11 cellular contexts compared by ENCODE assay signal in the genomic region with DNA sequence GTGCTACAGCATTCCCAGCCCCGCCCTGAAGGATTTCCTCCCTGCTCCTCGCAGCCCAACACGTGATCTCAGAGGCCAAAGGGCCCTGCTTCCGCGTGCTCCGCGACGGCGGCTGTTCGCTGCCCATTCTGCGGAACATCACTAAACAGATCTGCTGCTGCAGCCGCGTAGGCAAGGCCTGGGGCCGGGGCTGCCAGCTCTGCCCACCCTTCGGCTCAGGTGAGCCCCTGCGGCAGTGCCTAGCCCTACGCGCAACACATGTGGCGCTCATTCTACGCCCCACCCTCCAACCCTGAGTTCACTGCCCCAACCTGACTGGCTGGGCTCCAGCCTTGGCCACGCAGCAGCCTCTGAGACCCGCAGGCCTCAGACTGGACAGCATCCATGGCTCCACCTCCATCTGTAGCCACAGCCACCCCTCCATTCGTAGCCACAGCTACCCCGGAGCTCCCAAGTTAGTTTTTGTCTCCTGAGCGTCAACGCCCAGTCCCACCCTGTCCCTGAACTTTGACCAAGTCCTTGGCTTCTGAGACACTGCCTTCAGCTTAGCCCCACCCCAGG. TPM values are rescaled to one million over a fixed set of nuclear protein-coding genes. Genes with fewer than 3 reads are reported as not detected.
DNase-seq lines count a peak whose midpoint lies in the region; ATAC-seq and TF ChIP-seq lines count a peak whose summit lies in the region.
"Had no signal": no experiment of that assay in that cellular context is flagged by ENCODE, and none has a peak within 500 bp of the region (broad histone marks: within the 10 kb centered on the region; RNA-seq: fewer than 3 reads in every experiment).

No MANE protein-coding gene starts in this region.

- H3K36me3 Mint-ChIP-seq in activated T-helper 2 cell treated with anti-CD3 and anti-CD28 coated beads, Interferon-gamma antibody, Interleukin-2, Interleukin-4, amounts not matched to agents 10 μg/mL and 5 μg/mL and 100 μg/mL, durations not matched to agents 14 hours and 24 hours and 36 hours (ENCODE audit: low read depth), result no peaks in the 10 kb centered on the region

- no peaks in the 10 kb centered on the region for H3K9me3 ChIP-seq in suprapubic skin
- H3K9me3 ChIP-seq: psoas muscle, upper lobe of left lung had no signal

- H3K4me1 ChIP-seq in suprapubic skin, result peaks cover 88% of the 10 kb centered on the region

- no peak overlapping the region for H3K27ac Mint-ChIP-seq in activated T-helper 2 cell treated with anti-CD3 and anti-CD28 coated beads, Interferon-gamma antibody, Interleukin-2, Interleukin-4, amounts not matched to agents 10 μg/mL and 5 μg/mL and 100 μg/mL, durations not matched to agents 14 hours and 24 hours and 36 hours

- H3K27me3 Mint-ChIP-seq in activated T-helper 2 cell treated with anti-CD3 and anti-CD28 coated beads, Interferon-gamma antibody, Interleukin-2, Interleukin-4, amounts not matched to agents 10 μg/mL and 5 μg/mL and 100 μg/mL, durations not matched to agents 14 hours and 24 hours and 36 hours (ENCODE audit: low read depth), result no peaks in the 10 kb centered on the region

- DNase-seq in Right ventricle myocardium superior (peak; percentile 59), cardiac septum (ENCODE audit: low spot score) (no peak), left kidney (ENCODE audit: low read depth, low spot score) (peak; percentile 32), suprapubic skin (ENCODE audit: low spot score in 2 of 2) (no peak), SIG-M5 treated with dmso at 0.1 percent for 504 hours (lab: John Stamatoyannopoulos, UW; ENCODE audit: unreplicated experiment) (no peak), NCI-H526 (lab: John Stamatoyannopoulos, UW) (no peak)
- DNase-seq in activated T-helper 2 cell treated with anti-CD3 and anti-CD28 coated beads, Interferon-gamma antibody, Interleukin-2, Interleukin-4, amounts not matched to agents 10 μg/mL and 5 μg/mL and 100 μg/mL, durations not matched to agents 14 hours and 24 hours and 36 hours (ENCODE audit: low spot score), result no peak
- DNase-seq: caudate nucleus, psoas muscle had no signal

- ATAC-seq in Right ventricle myocardium superior (ENCODE audit: poor library complexity), result no peak
- no peak for ATAC-seq in GM19324 (IDR thresholded peaks at IDR 0.05; ENCODE audit: low FRiP score, unreplicated experiment)
- ATAC-seq: psoas muscle had no signal

- no peak overlapping the region for H3K4me3 ChIP-seq in suprapubic skin
- H3K4me3 ChIP-seq: psoas muscle, upper lobe of left lung had no signal

- H3K4me3 Mint-ChIP-seq in activated T-helper 2 cell treated with anti-CD3 and anti-CD28 coated beads, Interferon-gamma antibody, Interleukin-2, Interleukin-4, amounts not matched to agents 10 μg/mL and 5 μg/mL and 100 μg/mL, durations not matched to agents 14 hours and 24 hours and 36 hours (ENCODE audit: low read depth), result peak overlapping the region; percentile 85

- H3K27ac ChIP-seq in suprapubic skin, result peak overlapping the region; percentile 92
- H3K27ac ChIP-seq: psoas muscle, upper lobe of left lung had no signal

- H3K27me3 ChIP-seq in suprapubic skin, result no peaks in the 10 kb centered on the region

- no peaks in the 10 kb centered on the region for H3K36me3 ChIP-seq in suprapubic skin
- H3K36me3 ChIP-seq: upper lobe of left lung had no signal

- H3K4me1 Mint-ChIP-seq in activated T-helper 2 cell treated with anti-CD3 and anti-CD28 coated beads, Interferon-gamma antibody, Interleukin-2, Interleukin-4, amounts not matched to agents 10 μg/mL and 5 μg/mL and 100 μg/mL, durations not matched to agents 14 hours and 24 hours and 36 hours (ENCODE audit: low read depth), result peaks cover 50% of the 10 kb centered on the region

- TF ChIP-seq EP300 in suprapubic skin (IDR thresholded peaks at IDR 0.05), result no peak

- intact Hi-C loops in Right ventricle myocardium superior (cut with DNase I) (no loop called here), cardiac septum (cut with DNase I) (no loop called here)
- intact Hi-C loops in activated T-helper 2 cell treated with anti-CD3 and anti-CD28 coated beads, Interferon-gamma antibody, Interleukin-2, Interleukin-4, amounts not matched to agents 10 μg/mL and 5 μg/mL and 100 μg/mL, durations not matched to agents 14 hours and 24 hours and 36 hours (cut with micrococcal nuclease), result loop anchor here (10.0 kb wide), 3 partner anchors 323 to 1817 kb away; a partner anchor contains a TSS

- no peak for TF ChIP-seq POLR2A in suprapubic skin (IDR thresholded peaks at IDR 0.05)

- no peak for TF ChIP-seq CTCF in suprapubic skin (IDR thresholded peaks at IDR 0.05)

- H3K9me3 Mint-ChIP-seq in activated T-helper 2 cell treated with anti-CD3 and anti-CD28 coated beads, Interferon-gamma antibody, Interleukin-2, Interleukin-4, amounts not matched to agents 10 μg/mL and 5 μg/mL and 100 μg/mL, durations not matched to agents 14 hours and 24 hours and 36 hours, result no peaks in the 10 kb centered on the region

- 39% methylated on average over 16 of the region's 26 CpGs for WGBS in suprapubic skin

RNA-seq across cellular contexts. Expression of a gene that starts 6.2 kb away (rescaled TPM):
- total RNA-seq in Right ventricle myocardium superior, result 296 TPM
- 216 TPM for total RNA-seq in cardiac septum
- 101 and 104 TPM in 2 replicates for total RNA-seq in activated T-helper 2 cell treated with anti-CD3 and anti-CD28 coated beads, Interferon-gamma antibody, Interleukin-2, Interleukin-4, amounts not matched to agents 10 μg/mL and 5 μg/mL and 100 μg/mL, durations not matched to agents 14 hours and 24 hours and 36 hours
- total RNA-seq in suprapubic skin, result 100 to 1,000 TPM; 108 to 236 (median 121) TPM

RNA-seq across cellular contexts. Expression of a gene that starts 30.7 kb away (rescaled TPM):
- total RNA-seq in Right ventricle myocardium superior (15.7 TPM), cardiac septum (28.6 TPM), suprapubic skin (10 to 100 TPM; 42.2 to 58.3 (median 51.1) TPM)
- total RNA-seq in activated T-helper 2 cell treated with anti-CD3 and anti-CD28 coated beads, Interferon-gamma antibody, Interleukin-2, Interleukin-4, amounts not matched to agents 10 μg/mL and 5 μg/mL and 100 μg/mL, durations not matched to agents 14 hours and 24 hours and 36 hours, result 125 and 136 TPM in 2 replicates

Comparison
In these comparisons a context has a peak if more than half of its experiments do, and no peak if none do; other contexts are left out.
1. DNase-seq: peak in Right ventricle myocardium superior (single experiment) and left kidney (single experiment); none in cardiac septum (single experiment), activated T-helper 2 cell treated with anti-CD3 and anti-CD28 coated beads, Interferon-gamma antibody, Interleukin-2, Interleukin-4, amounts not matched to agents 10 μg/mL and 5 μg/mL and 100 μg/mL, durations not matched to agents 14 hours and 24 hours and 36 hours (single experiment), suprapubic skin (0 of 2), SIG-M5 treated with dmso at 0.1 percent for 504 hours (single experiment) and NCI-H526 (0 of 2).